ENCODE assay signal across 22 cellular contexts in the genomic region with DNA sequence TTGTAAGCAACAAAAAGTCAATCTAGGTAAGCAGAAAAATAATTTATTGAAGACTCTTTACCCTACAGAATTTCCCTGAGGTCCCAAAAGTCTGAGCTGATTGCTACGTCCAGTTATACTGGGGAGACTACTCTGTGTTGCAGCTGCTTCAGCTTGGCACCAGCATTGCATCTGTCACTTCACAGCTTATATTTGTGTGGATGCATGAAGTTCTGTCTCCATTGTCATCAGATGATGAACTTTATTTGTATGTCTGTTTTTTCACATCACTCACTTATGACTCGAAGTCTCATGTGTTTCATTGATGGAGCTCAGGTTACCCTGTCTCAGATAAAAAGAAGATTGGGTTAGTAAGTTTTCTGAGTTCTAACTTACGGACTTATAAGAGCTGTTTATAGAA. TPM values are rescaled to one million over a fixed set of nuclear protein-coding genes. Genes with fewer than 3 reads are reported as not detected.
DNase-seq lines count a peak whose midpoint lies in the region; ATAC-seq and TF ChIP-seq lines count a peak whose summit lies in the region.
"Had no signal": no experiment of that assay in that cellular context is flagged by ENCODE, and none has a peak within 500 bp of the region (broad histone marks: within the 10 kb centered on the region; RNA-seq: fewer than 3 reads in every experiment).

No MANE protein-coding gene starts in this region.

- no peaks in the 10 kb centered on the region for H3K9me3 ChIP-seq in Loucy (ENCODE audit: insufficient read depth, low read depth, low read length)
- no peaks in the 10 kb centered on the region for H3K9me3 ChIP-seq in prostate gland
- H3K9me3 ChIP-seq: right lobe of liver, vagina had no signal

- 70% methylated on average over 3 of the region's 3 CpGs for WGBS in prostate gland

- no peak overlapping the region for H3K4me3 Mint-ChIP-seq in activated naive CD8-positive, alpha-beta T cell
- H3K4me3 Mint-ChIP-seq in activated naive CD8-positive, alpha-beta T cell treated with anti-CD3 and anti-CD28 coated beads for 36 hours, result no peak overlapping the region
- peak overlapping the region in 1 of 2 donors; percentile 7 for H3K4me3 Mint-ChIP-seq in effector memory CD8-positive, alpha-beta T cell
- H3K4me3 Mint-ChIP-seq: activated CD4-positive, alpha-beta memory T cell treated with anti-CD3 and anti-CD28 coated beads for 36 hours had no signal

- no peak overlapping the region for H3K9ac ChIP-seq in Loucy (ENCODE audit: low read depth, low read length, poor library complexity, severe bottlenecking)

- peaks cover 65% of the 10 kb centered on the region for H4K20me1 ChIP-seq in Loucy (ENCODE audit: insufficient read depth, low read length, poor library complexity, severe bottlenecking)

- H3K36me3 ChIP-seq in Loucy (ENCODE audit: insufficient read depth, low read length) (peaks cover 32% of the 10 kb centered on the region; the same call in 1 of the 2 replicates), prostate gland (no peaks in the 10 kb centered on the region)

- peak overlapping the region; percentile 16 for H3K27ac Mint-ChIP-seq in activated naive CD8-positive, alpha-beta T cell
- no peak overlapping the region for H3K27ac Mint-ChIP-seq in activated naive CD8-positive, alpha-beta T cell treated with anti-CD3 and anti-CD28 coated beads for 36 hours
- peak overlapping the region; percentile 16 to 38 for H3K27ac Mint-ChIP-seq in effector memory CD8-positive, alpha-beta T cell
- H3K27ac Mint-ChIP-seq: activated CD4-positive, alpha-beta memory T cell treated with anti-CD3 and anti-CD28 coated beads for 36 hours had no signal

- H3K4me3 ChIP-seq in Loucy (ENCODE audit: low read length, poor library complexity, severe bottlenecking), result no peak overlapping the region
- H3K4me3 ChIP-seq in prostate gland, result no peak overlapping the region
- H3K4me3 ChIP-seq: right lobe of liver, vagina had no signal

- H3K9me3 Mint-ChIP-seq in activated naive CD8-positive, alpha-beta T cell (ENCODE audit: low read depth), result no peaks in the 10 kb centered on the region
- no peaks in the 10 kb centered on the region for H3K9me3 Mint-ChIP-seq in activated naive CD8-positive, alpha-beta T cell treated with anti-CD3 and anti-CD28 coated beads for 36 hours
- no peaks in the 10 kb centered on the region for H3K9me3 Mint-ChIP-seq in effector memory CD8-positive, alpha-beta T cell
- H3K9me3 Mint-ChIP-seq: activated CD4-positive, alpha-beta memory T cell treated with anti-CD3 and anti-CD28 coated beads for 36 hours had no signal

- H3F3A ChIP-seq in Loucy (ENCODE audit: low read depth), result no peaks in the 10 kb centered on the region

- H3K27me3 ChIP-seq in Loucy (ENCODE audit: insufficient read depth, low read length, poor library complexity, severe bottlenecking) (no peaks in the 10 kb centered on the region), prostate gland (replicated peaks; ENCODE audit: insufficient read depth) (no peaks in the 10 kb centered on the region)
- H3K27me3 ChIP-seq: right lobe of liver, vagina had no signal

- TF ChIP-seq CTCF in Loucy (conservative IDR thresholded peaks at IDR 0.05; ENCODE audit: low read length) (no peak), prostate gland (IDR thresholded peaks at IDR 0.05) (no peak)

- peaks cover 53% of the 10 kb centered on the region for H3K4me1 ChIP-seq in Loucy (ENCODE audit: insufficient read depth, low read length, poor library complexity, severe bottlenecking)
- no peaks in the 10 kb centered on the region for H3K4me1 ChIP-seq in prostate gland (replicated peaks)

- peaks cover 70% of the 10 kb centered on the region for H3K4me1 Mint-ChIP-seq in activated naive CD8-positive, alpha-beta T cell (ENCODE audit: low read depth)
- H3K4me1 Mint-ChIP-seq in activated naive CD8-positive, alpha-beta T cell treated with anti-CD3 and anti-CD28 coated beads for 36 hours, result peaks cover 48% of the 10 kb centered on the region
- H3K4me1 Mint-ChIP-seq in effector memory CD8-positive, alpha-beta T cell (ENCODE audit: low read depth in 2 of 2), result peaks cover 42 to 55% of the 10 kb centered on the region in 2 donors

- peaks cover 91% of the 10 kb centered on the region for H3K79me2 ChIP-seq in Loucy (ENCODE audit: insufficient read depth, low read length)

- H2AFZ ChIP-seq in Loucy (ENCODE audit: low read length), result no peak overlapping the region

- intact Hi-C loops in prostate gland (cut with DNase I), result no loop called here

- H3K36me3 Mint-ChIP-seq in activated naive CD8-positive, alpha-beta T cell, result peaks cover 3% of the 10 kb centered on the region
- H3K36me3 Mint-ChIP-seq in activated naive CD8-positive, alpha-beta T cell treated with anti-CD3 and anti-CD28 coated beads for 36 hours, result peaks cover 6% of the 10 kb centered on the region
- H3K36me3 Mint-ChIP-seq in effector memory CD8-positive, alpha-beta T cell (ENCODE audit: insufficient read depth), result peaks cover 37% of the 10 kb centered on the region

- DNase-seq in activated naive CD8-positive, alpha-beta T cell treated with anti-CD3 and anti-CD28 coated beads for 36 hours, result no peak
- DNase-seq in effector memory CD8-positive, alpha-beta T cell, result no peak
- peak; percentile 24 for DNase-seq in pons (ENCODE audit: low spot score)
- no peak for DNase-seq in DMS 273 treated with DMSO at 0.1 percent for 48 hours (lab: John Stamatoyannopoulos, UW)
- no peak for DNase-seq in prostate gland (ENCODE audit: low spot score)
- DNase-seq: activated CD4-positive, alpha-beta memory T cell treated with anti-CD3 and anti-CD28 coated beads for 36 hours; activated effector memory CD4-positive, alpha-beta T cell treated with anti-CD3 and anti-CD28 coated beads, Interleukin-2, amount 50 U/mL, for 16 hours; Calu3; kidney glomerular epithelial cell; mammary epithelial cell; NCI-H1105; NCI-H1930; NCI-H526 treated with DMSO at 0.1 percent for 48 hours; right lobe of liver; stimulated activated naive CD4-positive, alpha-beta T cell treated with Interleukin-2 at 50 U/mL for 16 hours; WERI-Rb-1 had no signal

- no peak for TF ChIP-seq POLR2A in prostate gland (IDR thresholded peaks at IDR 0.05)

- H3K9me2 ChIP-seq in Loucy (replicated peaks; ENCODE audit: low read depth, low read length), result no peaks in the 10 kb centered on the region

- H3K27ac ChIP-seq in prostate gland, result no peak overlapping the region
- H3K27ac ChIP-seq: right lobe of liver, RWPE1, vagina, WERI-Rb-1 had no signal

- H3K27me3 Mint-ChIP-seq in activated naive CD8-positive, alpha-beta T cell, result no peaks in the 10 kb centered on the region
- H3K27me3 Mint-ChIP-seq in activated naive CD8-positive, alpha-beta T cell treated with anti-CD3 and anti-CD28 coated beads for 36 hours, result no peaks in the 10 kb centered on the region
- no peaks in the 10 kb centered on the region for H3K27me3 Mint-ChIP-seq in effector memory CD8-positive, alpha-beta T cell
- H3K27me3 Mint-ChIP-seq: activated CD4-positive, alpha-beta memory T cell treated with anti-CD3 and anti-CD28 coated beads for 36 hours had no signal

- no peak for ATAC-seq in effector memory CD8-positive, alpha-beta T cell (replicated peaks)
- no peak for ATAC-seq in GM21390 (IDR thresholded peaks at IDR 0.05; ENCODE audit: unreplicated experiment)
- ATAC-seq: HCT116 had no signal

- peak overlapping the region; percentile 90 for H3K4me2 ChIP-seq in Loucy (ENCODE audit: low read depth, low read length, poor library complexity, severe bottlenecking)

RNA-seq across cellular contexts. Expression of gene GOLGA4, which starts 6.6 kb away (rescaled TPM):
- 10 to 100 TPM; 26.1 to 26.7 TPM for total RNA-seq in activated naive CD8-positive, alpha-beta T cell treated with anti-CD3 and anti-CD28 coated beads for 36 hours
- 100 to 1,000 TPM; 103 to 117 TPM for total RNA-seq in prostate gland
